Comparison of ENCODE assay signal across 8 cellular contexts in genomic region chr9:78023003-78023741, GRCh38. TPM values are rescaled to one million over a fixed set of nuclear protein-coding genes. Genes with fewer than 3 reads are reported as not detected.
A peak's percentile ranks its signal among the peaks of the same experiment; 100 is the strongest.
DNase-seq lines count a peak whose midpoint lies in the region; ATAC-seq, FAIRE-seq and TF ChIP-seq lines count a peak whose summit lies in the region.

No MANE protein-coding gene starts in this region.

- intact Hi-C loops in activated CD4-positive, alpha-beta memory T cell treated with anti-CD3 and anti-CD28 coated beads for 36 hours (cut with micrococcal nuclease), result no loop called here

- POLR2A ChIA-PET in activated CD4-positive, alpha-beta memory T cell treated with anti-CD3 and anti-CD28 coated beads for 36 hours (lab: Charles Lee), result no interaction called here

- FAIRE-seq in H54 (lab: Jason Lieb, UNC), result peak; percentile 92

- no peak overlapping the region for H3K4me3 Mint-ChIP-seq in activated CD4-positive, alpha-beta memory T cell treated with anti-CD3 and anti-CD28 coated beads for 36 hours

- H3K27me3 Mint-ChIP-seq in activated CD4-positive, alpha-beta memory T cell treated with anti-CD3 and anti-CD28 coated beads for 36 hours, result no peaks in the 10 kb centered on the region

- H3K36me3 Mint-ChIP-seq in activated CD4-positive, alpha-beta memory T cell treated with anti-CD3 and anti-CD28 coated beads for 36 hours, result peaks cover 3% of the 10 kb centered on the region

- no peak for ATAC-seq in GM18505 (IDR thresholded peaks at IDR 0.05; ENCODE audit: unreplicated experiment)
- ATAC-seq in HG02623 (IDR thresholded peaks at IDR 0.05; ENCODE audit: unreplicated experiment), result no peak

- CTCF ChIA-PET in activated CD4-positive, alpha-beta memory T cell treated with anti-CD3 and anti-CD28 coated beads for 36 hours (lab: Charles Lee), result no interaction called here

- DNase-seq in H54 (ENCODE audit: insufficient read length, low spot score), result no peak
- peak; percentile 79 for DNase-seq in SKM-1 treated with dmso at 0.1 percent for 144 hours (lab: John Stamatoyannopoulos, UW; ENCODE audit: unreplicated experiment)
- peak; percentile 66 for DNase-seq in foreskin melanocyte
- DNase-seq in retinal pigment epithelial cell (ENCODE audit: low read depth), result peak; percentile 69
- no peak for DNase-seq in activated CD4-positive, alpha-beta memory T cell treated with anti-CD3 and anti-CD28 coated beads for 36 hours
- no peak for DNase-seq in NCI-H146 (lab: John Stamatoyannopoulos, UW)

- peaks cover 61% of the 10 kb centered on the region for H3K4me1 Mint-ChIP-seq in activated CD4-positive, alpha-beta memory T cell treated with anti-CD3 and anti-CD28 coated beads for 36 hours (ENCODE audit: low read depth)

- H3K9me3 Mint-ChIP-seq in activated CD4-positive, alpha-beta memory T cell treated with anti-CD3 and anti-CD28 coated beads for 36 hours, result no peaks in the 10 kb centered on the region

- H3K27ac Mint-ChIP-seq in activated CD4-positive, alpha-beta memory T cell treated with anti-CD3 and anti-CD28 coated beads for 36 hours, result no peak overlapping the region

- no peak for TF ChIP-seq POLR2A in H54 (IDR thresholded peaks at IDR 0.05; ENCODE audit: low read depth, low read length)
- no peak for TF ChIP-seq POLR2A in GM18505 (IDR thresholded peaks at IDR 0.05; ENCODE audit: borderline replicate concordance, extremely low read depth, insufficient read depth, insufficient read length)

- TF ChIP-seq CTCF in retinal pigment epithelial cell (conservative IDR thresholded peaks at IDR 0.05; ENCODE audit: low read depth, low read length), result no peak

- peak overlapping the region; percentile 31 for H3K4me3 ChIP-seq in retinal pigment epithelial cell (ENCODE audit: low read length)

RNA-seq across cellular contexts. Expression of gene GNAQ, which starts 8.4 kb away (rescaled TPM):
- total RNA-seq in activated CD4-positive, alpha-beta memory T cell treated with anti-CD3 and anti-CD28 coated beads for 36 hours, result 10 to 100 TPM; 25.9 to 26.1 TPM

Comparison
In these comparisons a context has a peak if more than half of its experiments do, and no peak if none do; other contexts are left out.
1. DNase-seq: peak in SKM-1 treated with dmso at 0.1 percent for 144 hours (single experiment), foreskin melanocyte (single experiment) and retinal pigment epithelial cell (single experiment); none in H54 (single experiment), activated CD4-positive, alpha-beta memory T cell treated with anti-CD3 and anti-CD28 coated beads for 36 hours (single experiment) and NCI-H146 (single experiment).